ENCODE assay signal across 29 cellular contexts in the genomic region with DNA sequence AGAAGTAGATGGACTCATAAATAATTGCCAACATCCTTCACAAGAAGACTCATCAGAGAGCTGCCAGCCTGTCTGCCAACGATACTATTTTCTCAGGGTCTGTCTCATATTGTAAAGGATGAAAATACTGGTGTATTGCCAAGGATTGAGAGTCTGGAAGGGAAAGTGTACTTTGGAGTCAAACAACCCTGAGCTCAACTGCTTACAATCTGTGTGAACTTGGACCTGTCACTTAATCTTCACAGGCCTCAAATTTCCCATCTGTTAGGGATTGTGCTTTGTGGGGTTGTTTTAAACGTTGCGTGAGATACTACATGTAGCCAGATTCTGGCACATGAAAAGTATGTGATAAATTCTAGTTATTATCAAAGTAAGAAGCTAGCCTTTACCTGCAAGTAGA.
"Had no signal": no experiment of that assay in that cellular context is flagged by ENCODE, and none has a peak within 500 bp of the region (broad histone marks: within the 10 kb centered on the region; RNA-seq: fewer than 3 reads in every experiment).

No MANE protein-coding gene starts in this region.

- H3K4me1 ChIP-seq: pancreas, prostate gland, spleen, stomach, thyroid gland, tibial nerve, upper lobe of left lung, vagina had no signal

- DNase-seq: naive thymus-derived CD4-positive, alpha-beta T cell; nephron progenitor cell; nucleus accumbens; pancreas; right cardiac atrium; spleen; stimulated activated CD4-positive, alpha-beta T cell treated with anti-CD3 and anti-CD28 coated beads, Interleukin-12 subunit alpha, Interleukin-12 subunit beta, amount 100 ng/mL, for 4 hours; stimulated activated CD4-positive, alpha-beta T cell treated with anti-CD3 and anti-CD28 coated beads, Interleukin-1b, Interleukin-23, amount 100 ng/mL, for 48 hours; stimulated activated CD4-positive, alpha-beta T cell treated with anti-CD3 and anti-CD28 coated beads, Interleukin-4, amount 100 ng/mL, for 1 hour; stimulated activated CD4-positive, alpha-beta T cell treated with anti-CD3 and anti-CD28 coated beads, Interleukin-4, amount 100 ng/mL, for 4 hours; stimulated activated CD8-positive, alpha-beta memory T cell treated with anti-CD3 and anti-CD28 coated beads, Interleukin-4, amount 100 ng/mL, for 48 hours; stimulated activated naive B cell treated with anti-CD40 and anti-IgM and Interleukin-4, amounts not matched to agents 10 μg/mL and 1 μg/mL and 100 μg/mL, for 72 hours; stimulated activated naive CD4-positive, alpha-beta T cell treated with Interleukin-2 at 50 U/mL for 16 hours; stomach; thyroid gland; trophoblast cell; upper lobe of left lung had no signal

- H3K36me3 ChIP-seq: neutrophil, pancreas, prostate gland, spleen, stomach, thoracic aorta, thyroid gland, tibial nerve, upper lobe of left lung, vagina had no signal

- H3K27me3 ChIP-seq: neutrophil, pancreas, spleen, stomach, thyroid gland, upper lobe of left lung, vagina had no signal

- H3K4me3 Mint-ChIP-seq: naive thymus-derived CD4-positive, alpha-beta T cell; natural killer cell treated with Interleukin-12 subunit alpha and Interleukin-12 subunit beta and Interleukin-15 and Interleukin-18, amount 100 ng/mL, for 72 hours; nephron progenitor cell; neural crest cell; stimulated activated naive B cell treated with anti-CD40 and anti-IgM and Interleukin-4, amounts not matched to agents 10 μg/mL and 1 μg/mL and 100 μg/mL, for 72 hours; stimulated activated naive CD8-positive, alpha-beta T cell treated with anti-CD3 and anti-CD28 coated beads, Interleukin-15, Interleukin-2, amounts not matched to agents 100 ng/mL and 50 ng/mL, for 24 hours had no signal

- H3K4me1 Mint-ChIP-seq: naive thymus-derived CD4-positive, alpha-beta T cell; nephron progenitor cell; neural crest cell; stimulated activated naive B cell treated with anti-CD40 and anti-IgM and Interleukin-4, amounts not matched to agents 10 μg/mL and 1 μg/mL and 100 μg/mL, for 72 hours had no signal

- FAIRE-seq: pancreas, urothelium cell line had no signal

- H3K27ac Mint-ChIP-seq: naive thymus-derived CD4-positive, alpha-beta T cell; natural killer cell treated with Interleukin-12 subunit alpha and Interleukin-12 subunit beta and Interleukin-15 and Interleukin-18, amount 100 ng/mL, for 72 hours; nephron progenitor cell; stimulated activated naive B cell treated with anti-CD40 and anti-IgM and Interleukin-4, amounts not matched to agents 10 μg/mL and 1 μg/mL and 100 μg/mL, for 72 hours; stimulated activated naive CD8-positive, alpha-beta T cell treated with anti-CD3 and anti-CD28 coated beads, Interleukin-15, Interleukin-2, amounts not matched to agents 100 ng/mL and 50 ng/mL, for 24 hours had no signal

- H3K27ac ChIP-seq: neutrophil, pancreas, prostate gland, skin epidermis, spleen, stomach, thoracic aorta, thyroid gland, tibial nerve, upper lobe of left lung, vagina had no signal

- H3K4me3 ChIP-seq: pancreas, prostate gland, skin epidermis, smooth muscle cell, spleen, stomach, thoracic aorta, thyroid gland, tibial nerve, upper lobe of left lung, vagina had no signal

- H3K36me3 Mint-ChIP-seq: naive thymus-derived CD4-positive, alpha-beta T cell had no signal

- H3K9me3 ChIP-seq: neutrophil, pancreas, prostate gland, thoracic aorta, thyroid gland, vagina had no signal

- H3K4me2 ChIP-seq: smooth muscle cell had no signal

- ATAC-seq: naive thymus-derived CD4-positive, alpha-beta T cell; natural killer cell treated with Interleukin-12 subunit alpha and Interleukin-12 subunit beta and Interleukin-15 and Interleukin-18, amount 100 ng/mL, for 72 hours; pancreas; right cardiac atrium; sciatic nerve; stimulated activated naive B cell treated with anti-CD40 and anti-IgM and Interleukin-4, amounts not matched to agents 10 μg/mL and 1 μg/mL and 100 μg/mL, for 72 hours had no signal

- H3K27me3 Mint-ChIP-seq: naive thymus-derived CD4-positive, alpha-beta T cell; natural killer cell treated with Interleukin-12 subunit alpha and Interleukin-12 subunit beta and Interleukin-15 and Interleukin-18, amount 100 ng/mL, for 72 hours; stimulated activated naive B cell treated with anti-CD40 and anti-IgM and Interleukin-4, amounts not matched to agents 10 μg/mL and 1 μg/mL and 100 μg/mL, for 72 hours; stimulated activated naive CD8-positive, alpha-beta T cell treated with anti-CD3 and anti-CD28 coated beads, Interleukin-15, Interleukin-2, amounts not matched to agents 100 ng/mL and 50 ng/mL, for 24 hours had no signal
